1 cellular context compared by ENCODE assay signal in the genomic region with DNA sequence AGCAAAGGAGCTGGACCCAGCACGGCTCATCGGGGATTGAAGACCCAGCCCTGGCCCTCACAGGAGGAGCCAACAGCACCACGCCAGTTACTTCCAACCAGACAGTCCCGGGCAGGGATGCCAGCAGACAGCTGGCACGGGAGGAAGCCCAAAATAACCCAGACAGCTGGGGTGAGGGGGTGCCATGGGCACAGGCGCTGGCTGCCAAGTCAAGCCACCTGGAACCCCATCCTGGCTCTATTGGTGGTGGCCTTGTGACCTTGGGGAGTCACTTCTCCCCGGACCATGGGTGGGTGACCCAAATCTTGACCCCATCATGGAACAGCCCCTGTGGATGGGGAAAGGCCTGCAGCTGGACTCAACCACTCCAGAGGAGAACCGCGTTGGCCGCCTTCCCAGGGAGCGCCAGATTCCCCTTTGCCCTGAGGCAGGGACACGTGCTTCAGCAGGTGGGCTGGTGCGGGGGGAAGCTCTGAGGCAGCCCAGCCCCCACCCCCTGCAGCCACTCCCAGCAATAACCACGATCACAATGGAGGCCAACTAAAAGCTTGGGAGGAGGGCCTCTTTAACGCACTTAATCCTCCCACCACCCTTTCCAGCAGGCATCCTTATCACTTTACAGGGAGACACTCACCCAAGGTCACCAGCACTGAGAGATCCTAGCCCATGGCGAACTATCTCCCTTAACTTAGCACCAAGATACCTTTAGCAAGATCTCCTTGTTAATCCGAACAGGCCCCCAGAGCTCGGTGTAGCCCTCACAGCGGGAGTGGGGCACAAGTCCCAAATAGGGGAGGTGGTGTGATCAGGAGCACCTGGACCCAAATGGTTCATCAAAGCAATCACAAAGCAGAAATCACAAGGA.
TF ChIP-seq lines count a peak whose summit lies in the region.

No MANE protein-coding gene starts in this region.

TF ChIP-seq in SK-N-SH, 30 proteins besides CTCF, POLR2A, EP300 and RAD21 (continued from another document):
- TF ChIP-seq, protein P1, sequence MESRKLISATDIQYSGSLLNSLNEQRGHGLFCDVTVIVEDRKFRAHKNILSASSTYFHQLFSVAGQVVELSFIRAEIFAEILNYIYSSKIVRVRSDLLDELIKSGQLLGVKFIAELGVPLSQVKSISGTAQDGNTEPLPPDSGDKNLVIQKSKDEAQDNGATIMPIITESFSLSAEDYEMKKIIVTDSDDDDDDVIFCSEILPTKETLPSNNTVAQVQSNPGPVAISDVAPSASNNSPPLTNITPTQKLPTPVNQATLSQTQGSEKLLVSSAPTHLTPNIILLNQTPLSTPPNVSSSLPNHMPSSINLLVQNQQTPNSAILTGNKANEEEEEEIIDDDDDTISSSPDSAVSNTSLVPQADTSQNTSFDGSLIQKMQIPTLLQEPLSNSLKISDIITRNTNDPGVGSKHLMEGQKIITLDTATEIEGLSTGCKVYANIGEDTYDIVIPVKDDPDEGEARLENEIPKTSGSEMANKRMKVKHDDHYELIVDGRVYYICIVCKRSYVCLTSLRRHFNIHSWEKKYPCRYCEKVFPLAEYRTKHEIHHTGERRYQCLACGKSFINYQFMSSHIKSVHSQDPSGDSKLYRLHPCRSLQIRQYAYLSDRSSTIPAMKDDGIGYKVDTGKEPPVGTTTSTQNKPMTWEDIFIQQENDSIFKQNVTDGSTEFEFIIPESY (IDR thresholded peaks at IDR 0.05; ENCODE audit: borderline replicate concordance, low read depth): no peak
- no peak for TF ChIP-seq FOSL2 (IDR thresholded peaks at IDR 0.05; ENCODE audit: borderline replicate concordance, low read depth)
- TF ChIP-seq NFIC (IDR thresholded peaks at IDR 0.05; ENCODE audit: borderline replicate concordance): peak; percentile 22; the same call in 1 of the 2 replicates
- TF ChIP-seq, protein P2, sequence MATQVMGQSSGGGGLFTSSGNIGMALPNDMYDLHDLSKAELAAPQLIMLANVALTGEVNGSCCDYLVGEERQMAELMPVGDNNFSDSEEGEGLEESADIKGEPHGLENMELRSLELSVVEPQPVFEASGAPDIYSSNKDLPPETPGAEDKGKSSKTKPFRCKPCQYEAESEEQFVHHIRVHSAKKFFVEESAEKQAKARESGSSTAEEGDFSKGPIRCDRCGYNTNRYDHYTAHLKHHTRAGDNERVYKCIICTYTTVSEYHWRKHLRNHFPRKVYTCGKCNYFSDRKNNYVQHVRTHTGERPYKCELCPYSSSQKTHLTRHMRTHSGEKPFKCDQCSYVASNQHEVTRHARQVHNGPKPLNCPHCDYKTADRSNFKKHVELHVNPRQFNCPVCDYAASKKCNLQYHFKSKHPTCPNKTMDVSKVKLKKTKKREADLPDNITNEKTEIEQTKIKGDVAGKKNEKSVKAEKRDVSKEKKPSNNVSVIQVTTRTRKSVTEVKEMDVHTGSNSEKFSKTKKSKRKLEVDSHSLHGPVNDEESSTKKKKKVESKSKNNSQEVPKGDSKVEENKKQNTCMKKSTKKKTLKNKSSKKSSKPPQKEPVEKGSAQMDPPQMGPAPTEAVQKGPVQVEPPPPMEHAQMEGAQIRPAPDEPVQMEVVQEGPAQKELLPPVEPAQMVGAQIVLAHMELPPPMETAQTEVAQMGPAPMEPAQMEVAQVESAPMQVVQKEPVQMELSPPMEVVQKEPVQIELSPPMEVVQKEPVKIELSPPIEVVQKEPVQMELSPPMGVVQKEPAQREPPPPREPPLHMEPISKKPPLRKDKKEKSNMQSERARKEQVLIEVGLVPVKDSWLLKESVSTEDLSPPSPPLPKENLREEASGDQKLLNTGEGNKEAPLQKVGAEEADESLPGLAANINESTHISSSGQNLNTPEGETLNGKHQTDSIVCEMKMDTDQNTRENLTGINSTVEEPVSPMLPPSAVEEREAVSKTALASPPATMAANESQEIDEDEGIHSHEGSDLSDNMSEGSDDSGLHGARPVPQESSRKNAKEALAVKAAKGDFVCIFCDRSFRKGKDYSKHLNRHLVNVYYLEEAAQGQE (IDR thresholded peaks at IDR 0.05; ENCODE audit: low read depth, low read length): no peak
- TF ChIP-seq FOXJ3 (CRISPR knock-in tag; IDR thresholded peaks at IDR 0.05): peak; percentile 86
- TF ChIP-seq, protein P3, sequence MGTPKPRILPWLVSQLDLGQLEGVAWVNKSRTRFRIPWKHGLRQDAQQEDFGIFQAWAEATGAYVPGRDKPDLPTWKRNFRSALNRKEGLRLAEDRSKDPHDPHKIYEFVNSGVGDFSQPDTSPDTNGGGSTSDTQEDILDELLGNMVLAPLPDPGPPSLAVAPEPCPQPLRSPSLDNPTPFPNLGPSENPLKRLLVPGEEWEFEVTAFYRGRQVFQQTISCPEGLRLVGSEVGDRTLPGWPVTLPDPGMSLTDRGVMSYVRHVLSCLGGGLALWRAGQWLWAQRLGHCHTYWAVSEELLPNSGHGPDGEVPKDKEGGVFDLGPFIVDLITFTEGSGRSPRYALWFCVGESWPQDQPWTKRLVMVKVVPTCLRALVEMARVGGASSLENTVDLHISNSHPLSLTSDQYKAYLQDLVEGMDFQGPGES (IDR thresholded peaks at IDR 0.05; ENCODE audit: low read depth, low read length): no peak
- TF ChIP-seq YY1 (IDR thresholded peaks at IDR 0.05; ENCODE audit: low read depth): no peak
- TF ChIP-seq JUND (IDR thresholded peaks at IDR 0.05): no peak
- TF ChIP-seq TEAD4 (IDR thresholded peaks at IDR 0.05; ENCODE audit: borderline replicate concordance, insufficient read depth): no peak
- TF ChIP-seq MEF2A (IDR thresholded peaks at IDR 0.05; ENCODE audit: borderline replicate concordance, low read depth): no peak
- 0 out of 2 replicates have a peak, but pooled peaks have one; percentile 58 for TF ChIP-seq RCOR1 (IDR thresholded peaks at IDR 0.05; ENCODE audit: low read length)
- TF ChIP-seq FOXM1 (IDR thresholded peaks at IDR 0.05; ENCODE audit: low read depth): no peak
- peak; percentile 14; the same call in 1 of the 2 replicates for TF ChIP-seq POLR2AphosphoS5 (IDR thresholded peaks at IDR 0.05; ENCODE audit: low read depth, low read length)
